Comparison of ENCODE assay signal across 1 cellular context in the genomic region with DNA sequence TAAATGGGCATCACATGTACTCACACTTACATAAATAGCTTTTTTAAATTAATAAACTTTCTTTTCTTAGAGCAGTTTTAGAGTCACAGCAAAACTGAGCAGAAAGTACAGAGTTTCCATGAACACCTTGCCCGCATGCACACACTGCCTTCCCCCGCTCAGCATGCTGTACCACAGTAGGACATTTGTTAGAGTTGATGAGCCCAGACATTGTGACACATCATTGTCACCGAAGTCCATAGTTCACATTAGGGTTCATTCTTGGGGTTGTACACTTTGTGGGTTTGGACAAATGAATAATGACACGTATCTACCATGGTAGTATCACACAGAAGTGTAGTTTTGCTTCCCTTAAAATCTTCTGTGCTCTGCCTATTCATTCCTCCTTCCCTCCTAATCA.
TF ChIP-seq lines count a peak whose summit lies in the region.

No MANE protein-coding gene starts in this region.

TF ChIP-seq in HepG2, 621 proteins besides CTCF, POLR2A, EP300 and RAD21 (continued from another document):
- TF ChIP-seq CHD2 (IDR thresholded peaks at IDR 0.05; ENCODE audit: low read depth, low read length): no peak
- TF ChIP-seq CEBPB (IDR thresholded peaks at IDR 0.05; ENCODE audit: borderline replicate concordance, low read depth, low read length): peak; percentile 0; the same call in 1 of the 2 replicates
- TF ChIP-seq, protein P1, sequence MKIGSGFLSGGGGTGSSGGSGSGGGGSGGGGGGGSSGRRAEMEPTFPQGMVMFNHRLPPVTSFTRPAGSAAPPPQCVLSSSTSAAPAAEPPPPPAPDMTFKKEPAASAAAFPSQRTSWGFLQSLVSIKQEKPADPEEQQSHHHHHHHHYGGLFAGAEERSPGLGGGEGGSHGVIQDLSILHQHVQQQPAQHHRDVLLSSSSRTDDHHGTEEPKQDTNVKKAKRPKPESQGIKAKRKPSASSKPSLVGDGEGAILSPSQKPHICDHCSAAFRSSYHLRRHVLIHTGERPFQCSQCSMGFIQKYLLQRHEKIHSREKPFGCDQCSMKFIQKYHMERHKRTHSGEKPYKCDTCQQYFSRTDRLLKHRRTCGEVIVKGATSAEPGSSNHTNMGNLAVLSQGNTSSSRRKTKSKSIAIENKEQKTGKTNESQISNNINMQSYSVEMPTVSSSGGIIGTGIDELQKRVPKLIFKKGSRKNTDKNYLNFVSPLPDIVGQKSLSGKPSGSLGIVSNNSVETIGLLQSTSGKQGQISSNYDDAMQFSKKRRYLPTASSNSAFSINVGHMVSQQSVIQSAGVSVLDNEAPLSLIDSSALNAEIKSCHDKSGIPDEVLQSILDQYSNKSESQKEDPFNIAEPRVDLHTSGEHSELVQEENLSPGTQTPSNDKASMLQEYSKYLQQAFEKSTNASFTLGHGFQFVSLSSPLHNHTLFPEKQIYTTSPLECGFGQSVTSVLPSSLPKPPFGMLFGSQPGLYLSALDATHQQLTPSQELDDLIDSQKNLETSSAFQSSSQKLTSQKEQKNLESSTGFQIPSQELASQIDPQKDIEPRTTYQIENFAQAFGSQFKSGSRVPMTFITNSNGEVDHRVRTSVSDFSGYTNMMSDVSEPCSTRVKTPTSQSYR (CRISPR knock-in tag; IDR thresholded peaks at IDR 0.05; ENCODE audit: borderline replicate concordance): peak; percentile 41; the same call in 1 of the 2 replicates
- peak; percentile 92 for TF ChIP-seq ZKSCAN1 (IDR thresholded peaks at IDR 0.05; ENCODE audit: low read length)
- TF ChIP-seq, protein P2, sequence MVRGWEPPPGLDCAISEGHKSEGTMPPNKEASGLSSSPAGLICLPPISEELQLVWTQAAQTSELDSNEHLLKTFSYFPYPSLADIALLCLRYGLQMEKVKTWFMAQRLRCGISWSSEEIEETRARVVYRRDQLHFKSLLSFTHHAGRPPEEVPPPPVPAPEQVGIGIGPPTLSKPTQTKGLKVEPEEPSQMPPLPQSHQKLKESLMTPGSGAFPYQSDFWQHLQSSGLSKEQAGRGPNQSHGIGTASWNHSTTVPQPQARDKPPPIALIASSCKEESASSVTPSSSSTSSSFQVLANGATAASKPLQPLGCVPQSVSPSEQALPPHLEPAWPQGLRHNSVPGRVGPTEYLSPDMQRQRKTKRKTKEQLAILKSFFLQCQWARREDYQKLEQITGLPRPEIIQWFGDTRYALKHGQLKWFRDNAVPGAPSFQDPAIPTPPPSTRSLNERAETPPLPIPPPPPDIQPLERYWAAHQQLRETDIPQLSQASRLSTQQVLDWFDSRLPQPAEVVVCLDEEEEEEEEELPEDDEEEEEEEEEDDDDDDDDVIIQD (CRISPR knock-in tag; IDR thresholded peaks at IDR 0.05; ENCODE audit: low read depth): peak; percentile 59; the same call in 1 of the 2 replicates
